ENCODE assay signal across 1 cellular context in the genomic region with DNA sequence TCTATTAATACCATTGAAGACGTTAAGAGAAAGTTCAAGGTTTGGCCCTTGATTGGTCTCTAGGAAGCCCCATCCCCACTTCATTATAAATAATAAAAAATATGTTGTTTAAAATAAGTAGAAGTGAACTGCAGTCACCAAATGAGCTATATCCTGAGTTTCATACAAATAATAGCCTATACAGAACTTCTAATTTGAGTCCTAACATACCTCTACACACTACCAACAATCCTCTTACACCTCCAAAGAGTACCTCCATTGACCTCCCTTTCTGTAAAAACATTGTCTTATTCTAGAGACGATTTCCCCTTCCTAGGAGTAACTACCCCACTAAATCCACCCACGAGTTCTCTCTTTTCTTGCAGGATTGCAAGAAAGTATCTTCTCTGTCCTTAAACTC.
A peak's percentile ranks its signal among the peaks of the same experiment; 100 is the strongest.
TF ChIP-seq lines count a peak whose summit lies in the region.

No MANE protein-coding gene starts in this region.

TF ChIP-seq in K562, 482 proteins besides CTCF, POLR2A, EP300 and RAD21 (continues in another document):
- TF ChIP-seq, protein P1, sequence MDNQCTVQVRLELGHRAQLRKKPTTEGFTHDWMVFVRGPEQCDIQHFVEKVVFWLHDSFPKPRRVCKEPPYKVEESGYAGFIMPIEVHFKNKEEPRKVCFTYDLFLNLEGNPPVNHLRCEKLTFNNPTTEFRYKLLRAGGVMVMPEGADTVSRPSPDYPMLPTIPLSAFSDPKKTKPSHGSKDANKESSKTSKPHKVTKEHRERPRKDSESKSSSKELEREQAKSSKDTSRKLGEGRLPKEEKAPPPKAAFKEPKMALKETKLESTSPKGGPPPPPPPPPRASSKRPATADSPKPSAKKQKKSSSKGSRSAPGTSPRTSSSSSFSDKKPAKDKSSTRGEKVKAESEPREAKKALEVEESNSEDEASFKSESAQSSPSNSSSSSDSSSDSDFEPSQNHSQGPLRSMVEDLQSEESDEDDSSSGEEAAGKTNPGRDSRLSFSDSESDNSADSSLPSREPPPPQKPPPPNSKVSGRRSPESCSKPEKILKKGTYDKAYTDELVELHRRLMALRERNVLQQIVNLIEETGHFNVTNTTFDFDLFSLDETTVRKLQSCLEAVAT (IDR thresholded peaks at IDR 0.05), result 0 out of 4 replicates have a peak, but pooled peaks of 1 of the 2 experiments have one; percentile 8
- TF ChIP-seq KLF10 (CRISPR knock-in tag; IDR thresholded peaks at IDR 0.05) (0 out of 2 replicates have a peak, but pooled peaks have one; percentile 57), HDAC3 (IDR thresholded peaks at IDR 0.05; ENCODE audit: borderline replicate concordance, partially characterized antibody) (no peak), SP1 (CRISPR knock-in tag; IDR thresholded peaks at IDR 0.05) (no peak), ZNF3 (CRISPR knock-in tag; IDR thresholded peaks at IDR 0.05) (0 out of 2 replicates have a peak, but pooled peaks have one; percentile 13), SMAD3 (CRISPR knock-in tag; conservative IDR thresholded peaks at IDR 0.05) (no peak), SMAD4 (CRISPR knock-in tag; conservative IDR thresholded peaks at IDR 0.05) (no peak), SUPT5H (IDR thresholded peaks at IDR 0.05) (0 out of 2 replicates have a peak, but pooled peaks have one; percentile 35), PML (IDR thresholded peaks at IDR 0.05; ENCODE audit: low read length) (no peak; the same call in 1 of the 2 replicates), FOSL1 (tag; conservative IDR thresholded peaks at IDR 0.05) (no peak), MAFF (IDR thresholded peaks at IDR 0.05; ENCODE audit: low read length) (no peak), MCM2 (IDR thresholded peaks at IDR 0.05; ENCODE audit: low read depth) (no peak), MIER1 (IDR thresholded peaks at IDR 0.05; ENCODE audit: low read depth) (no peak), ZNF717 (CRISPR knock-in tag; IDR thresholded peaks at IDR 0.05) (peak; percentile 46; the same call in 1 of the 2 replicates), POLR2G (IDR thresholded peaks at IDR 0.05; ENCODE audit: low read depth, low read length) (peak; percentile 3; the same call in 1 of the 2 replicates), CHCHD3 (CRISPR knock-in tag; IDR thresholded peaks at IDR 0.05) (peak; percentile 49; the same call in 1 of the 2 replicates), CREBBP (IDR thresholded peaks at IDR 0.05; ENCODE audit: low read depth, low read length) (no peak), MTA1 (IDR thresholded peaks at IDR 0.05; ENCODE audit: borderline replicate concordance) (no peak), ZNF445 (CRISPR knock-in tag; IDR thresholded peaks at IDR 0.05; ENCODE audit: low read depth) (no peak)
- TF ChIP-seq, protein P2, sequence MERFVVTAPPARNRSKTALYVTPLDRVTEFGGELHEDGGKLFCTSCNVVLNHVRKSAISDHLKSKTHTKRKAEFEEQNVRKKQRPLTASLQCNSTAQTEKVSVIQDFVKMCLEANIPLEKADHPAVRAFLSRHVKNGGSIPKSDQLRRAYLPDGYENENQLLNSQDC (CRISPR knock-in tag; IDR thresholded peaks at IDR 0.05), result peak; percentile 42; the same call in 1 of the 2 replicates
- TF ChIP-seq, protein P3, sequence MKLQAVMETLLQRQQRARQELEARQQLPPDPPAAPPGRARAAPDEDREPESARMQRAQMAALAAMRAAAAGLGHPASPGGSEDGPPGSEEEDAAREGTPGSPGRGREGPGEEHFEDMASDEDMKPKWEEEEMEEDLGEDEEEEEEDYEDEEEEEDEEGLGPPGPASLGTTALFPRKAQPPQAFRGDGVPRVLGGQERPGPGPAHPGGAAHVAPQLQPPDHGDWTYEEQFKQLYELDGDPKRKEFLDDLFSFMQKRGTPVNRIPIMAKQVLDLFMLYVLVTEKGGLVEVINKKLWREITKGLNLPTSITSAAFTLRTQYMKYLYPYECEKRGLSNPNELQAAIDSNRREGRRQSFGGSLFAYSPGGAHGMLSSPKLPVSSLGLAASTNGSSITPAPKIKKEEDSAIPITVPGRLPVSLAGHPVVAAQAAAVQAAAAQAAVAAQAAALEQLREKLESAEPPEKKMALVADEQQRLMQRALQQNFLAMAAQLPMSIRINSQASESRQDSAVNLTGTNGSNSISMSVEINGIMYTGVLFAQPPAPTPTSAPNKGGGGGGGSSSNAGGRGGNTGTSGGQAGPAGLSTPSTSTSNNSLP (IDR thresholded peaks at IDR 0.05; ENCODE audit: borderline replicate concordance, low read depth, low read length), result no peak
- TF ChIP-seq, protein P4, sequence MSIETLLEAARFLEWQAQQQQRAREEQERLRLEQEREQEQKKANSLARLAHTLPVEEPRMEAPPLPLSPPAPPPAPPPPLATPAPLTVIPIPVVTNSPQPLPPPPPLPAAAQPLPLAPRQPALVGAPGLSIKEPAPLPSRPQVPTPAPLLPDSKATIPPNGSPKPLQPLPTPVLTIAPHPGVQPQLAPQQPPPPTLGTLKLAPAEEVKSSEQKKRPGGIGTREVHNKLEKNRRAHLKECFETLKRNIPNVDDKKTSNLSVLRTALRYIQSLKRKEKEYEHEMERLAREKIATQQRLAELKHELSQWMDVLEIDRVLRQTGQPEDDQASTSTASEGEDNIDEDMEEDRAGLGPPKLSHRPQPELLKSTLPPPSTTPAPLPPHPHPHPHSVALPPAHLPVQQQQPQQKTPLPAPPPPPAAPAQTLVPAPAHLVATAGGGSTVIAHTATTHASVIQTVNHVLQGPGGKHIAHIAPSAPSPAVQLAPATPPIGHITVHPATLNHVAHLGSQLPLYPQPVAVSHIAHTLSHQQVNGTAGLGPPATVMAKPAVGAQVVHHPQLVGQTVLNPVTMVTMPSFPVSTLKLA (conservative IDR thresholded peaks at IDR 0.05), result 0 out of 4 replicates have a peak, but pooled peaks of 1 of the 2 experiments have one; percentile 2
- TF ChIP-seq, protein P5, sequence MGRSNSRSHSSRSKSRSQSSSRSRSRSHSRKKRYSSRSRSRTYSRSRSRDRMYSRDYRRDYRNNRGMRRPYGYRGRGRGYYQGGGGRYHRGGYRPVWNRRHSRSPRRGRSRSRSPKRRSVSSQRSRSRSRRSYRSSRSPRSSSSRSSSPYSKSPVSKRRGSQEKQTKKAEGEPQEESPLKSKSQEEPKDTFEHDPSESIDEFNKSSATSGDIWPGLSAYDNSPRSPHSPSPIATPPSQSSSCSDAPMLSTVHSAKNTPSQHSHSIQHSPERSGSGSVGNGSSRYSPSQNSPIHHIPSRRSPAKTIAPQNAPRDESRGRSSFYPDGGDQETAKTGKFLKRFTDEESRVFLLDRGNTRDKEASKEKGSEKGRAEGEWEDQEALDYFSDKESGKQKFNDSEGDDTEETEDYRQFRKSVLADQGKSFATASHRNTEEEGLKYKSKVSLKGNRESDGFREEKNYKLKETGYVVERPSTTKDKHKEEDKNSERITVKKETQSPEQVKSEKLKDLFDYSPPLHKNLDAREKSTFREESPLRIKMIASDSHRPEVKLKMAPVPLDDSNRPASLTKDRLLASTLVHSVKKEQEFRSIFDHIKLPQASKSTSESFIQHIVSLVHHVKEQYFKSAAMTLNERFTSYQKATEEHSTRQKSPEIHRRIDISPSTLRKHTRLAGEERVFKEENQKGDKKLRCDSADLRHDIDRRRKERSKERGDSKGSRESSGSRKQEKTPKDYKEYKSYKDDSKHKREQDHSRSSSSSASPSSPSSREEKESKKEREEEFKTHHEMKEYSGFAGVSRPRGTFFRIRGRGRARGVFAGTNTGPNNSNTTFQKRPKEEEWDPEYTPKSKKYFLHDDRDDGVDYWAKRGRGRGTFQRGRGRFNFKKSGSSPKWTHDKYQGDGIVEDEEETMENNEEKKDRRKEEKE (IDR thresholded peaks at IDR 0.05; ENCODE audit: borderline replicate concordance in 1 of 2, control insufficient read depth in 1 of 2, low read depth in 2 of 2, low read length in 1 of 2), result no peak
- TF ChIP-seq, protein P6, sequence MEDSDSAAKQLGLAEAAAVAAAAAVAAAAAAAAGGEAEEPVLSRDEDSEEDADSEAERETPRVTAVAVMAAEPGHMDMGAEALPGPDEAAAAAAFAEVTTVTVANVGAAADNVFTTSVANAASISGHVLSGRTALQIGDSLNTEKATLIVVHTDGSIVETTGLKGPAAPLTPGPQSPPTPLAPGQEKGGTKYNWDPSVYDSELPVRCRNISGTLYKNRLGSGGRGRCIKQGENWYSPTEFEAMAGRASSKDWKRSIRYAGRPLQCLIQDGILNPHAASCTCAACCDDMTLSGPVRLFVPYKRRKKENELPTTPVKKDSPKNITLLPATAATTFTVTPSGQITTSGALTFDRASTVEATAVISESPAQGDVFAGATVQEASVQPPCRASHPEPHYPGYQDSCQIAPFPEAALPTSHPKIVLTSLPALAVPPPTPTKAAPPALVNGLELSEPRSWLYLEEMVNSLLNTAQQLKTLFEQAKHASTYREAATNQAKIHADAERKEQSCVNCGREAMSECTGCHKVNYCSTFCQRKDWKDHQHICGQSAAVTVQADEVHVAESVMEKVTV (CRISPR knock-in tag; IDR thresholded peaks at IDR 0.05), result no peak
- TF ChIP-seq, protein P7, sequence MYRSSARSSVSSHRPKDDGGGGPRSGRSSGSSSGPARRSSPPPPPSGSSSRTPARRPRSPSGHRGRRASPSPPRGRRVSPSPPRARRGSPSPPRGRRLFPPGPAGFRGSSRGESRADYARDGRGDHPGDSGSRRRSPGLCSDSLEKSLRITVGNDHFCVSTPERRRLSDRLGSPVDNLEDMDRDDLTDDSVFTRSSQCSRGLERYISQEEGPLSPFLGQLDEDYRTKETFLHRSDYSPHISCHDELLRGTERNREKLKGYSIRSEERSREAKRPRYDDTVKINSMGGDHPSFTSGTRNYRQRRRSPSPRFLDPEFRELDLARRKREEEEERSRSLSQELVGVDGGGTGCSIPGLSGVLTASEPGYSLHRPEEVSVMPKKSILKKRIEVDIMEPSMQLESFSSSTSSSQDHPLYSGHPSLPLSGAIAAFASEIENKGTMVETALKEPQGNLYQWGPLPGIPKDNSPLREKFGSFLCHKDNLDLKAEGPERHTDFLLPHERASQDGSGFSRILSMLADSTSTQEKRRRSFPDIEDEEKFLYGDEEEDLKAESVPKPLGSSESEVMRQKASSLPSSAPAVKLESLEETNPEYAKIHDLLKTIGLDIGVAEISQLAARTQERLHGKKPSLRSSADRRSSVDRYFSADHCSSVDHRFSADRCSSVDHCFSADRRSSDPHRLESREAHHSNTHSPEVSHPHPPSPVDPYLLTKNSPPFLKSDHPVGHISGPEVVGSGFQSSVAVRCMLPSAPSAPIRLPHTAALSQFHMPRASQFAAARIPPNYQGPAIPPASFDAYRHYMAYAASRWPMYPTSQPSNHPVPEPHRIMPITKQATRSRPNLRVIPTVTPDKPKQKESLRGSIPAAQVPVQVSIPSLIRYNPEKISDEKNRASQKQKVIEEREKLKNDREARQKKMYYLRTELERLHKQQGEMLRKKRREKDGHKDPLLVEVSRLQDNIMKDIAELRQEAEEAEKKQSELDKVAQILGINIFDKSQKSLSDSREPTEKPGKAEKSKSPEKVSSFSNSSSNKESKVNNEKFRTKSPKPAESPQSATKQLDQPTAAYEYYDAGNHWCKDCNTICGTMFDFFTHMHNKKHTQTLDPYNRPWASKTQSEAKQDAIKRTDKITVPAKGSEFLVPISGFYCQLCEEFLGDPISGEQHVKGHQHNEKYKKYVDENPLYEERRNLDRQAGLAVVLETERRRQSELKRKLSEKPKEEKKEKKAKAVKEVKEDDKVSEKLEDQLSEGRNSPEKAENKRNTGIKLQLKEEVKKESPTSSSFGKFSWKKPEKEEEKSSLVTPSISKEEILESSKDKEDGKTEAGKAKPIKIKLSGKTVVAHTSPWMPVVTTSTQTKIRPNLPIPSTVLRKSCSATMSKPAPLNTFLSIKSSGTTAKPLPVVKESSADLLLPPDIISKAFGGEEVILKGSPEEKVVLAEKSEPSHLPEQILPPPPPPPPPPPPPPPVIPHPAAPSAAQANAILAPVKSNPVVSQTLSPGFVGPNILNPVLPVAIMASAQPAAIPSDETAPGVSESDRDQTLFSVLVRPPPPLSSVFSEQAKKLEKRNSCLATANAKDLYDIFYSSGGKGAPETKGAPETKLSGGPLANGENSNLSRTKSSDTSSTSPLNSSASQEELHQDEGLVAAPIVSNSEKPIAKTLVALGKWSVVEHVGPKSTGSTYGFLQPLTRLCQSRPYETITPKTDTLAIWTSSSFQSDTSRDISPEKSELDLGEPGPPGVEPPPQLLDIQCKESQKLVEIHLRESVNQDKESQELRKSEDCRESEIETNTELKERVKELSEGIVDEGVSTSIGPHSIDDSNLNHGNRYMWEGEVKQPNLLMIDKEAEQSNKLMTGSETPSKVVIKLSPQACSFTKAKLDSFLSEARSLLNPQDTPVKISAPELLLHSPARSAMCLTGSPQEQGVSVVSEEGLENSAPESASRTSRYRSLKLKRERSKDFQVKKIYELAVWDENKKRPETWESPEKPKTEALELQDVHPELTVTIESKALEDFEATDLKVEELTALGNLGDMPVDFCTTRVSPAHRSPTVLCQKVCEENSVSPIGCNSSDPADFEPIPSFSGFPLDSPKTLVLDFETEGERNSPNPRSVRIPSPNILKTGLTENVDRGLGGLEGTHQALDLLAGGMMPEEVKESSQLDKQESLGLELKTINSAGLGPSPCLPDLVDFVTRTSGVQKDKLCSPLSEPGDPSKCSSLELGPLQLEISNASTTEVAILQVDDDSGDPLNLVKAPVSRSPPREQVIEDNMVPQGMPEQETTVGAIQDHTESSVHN (IDR thresholded peaks at IDR 0.05; ENCODE audit: borderline replicate concordance in 1 of 2, low read depth in 1 of 2), result no peak
- TF ChIP-seq, protein P8, sequence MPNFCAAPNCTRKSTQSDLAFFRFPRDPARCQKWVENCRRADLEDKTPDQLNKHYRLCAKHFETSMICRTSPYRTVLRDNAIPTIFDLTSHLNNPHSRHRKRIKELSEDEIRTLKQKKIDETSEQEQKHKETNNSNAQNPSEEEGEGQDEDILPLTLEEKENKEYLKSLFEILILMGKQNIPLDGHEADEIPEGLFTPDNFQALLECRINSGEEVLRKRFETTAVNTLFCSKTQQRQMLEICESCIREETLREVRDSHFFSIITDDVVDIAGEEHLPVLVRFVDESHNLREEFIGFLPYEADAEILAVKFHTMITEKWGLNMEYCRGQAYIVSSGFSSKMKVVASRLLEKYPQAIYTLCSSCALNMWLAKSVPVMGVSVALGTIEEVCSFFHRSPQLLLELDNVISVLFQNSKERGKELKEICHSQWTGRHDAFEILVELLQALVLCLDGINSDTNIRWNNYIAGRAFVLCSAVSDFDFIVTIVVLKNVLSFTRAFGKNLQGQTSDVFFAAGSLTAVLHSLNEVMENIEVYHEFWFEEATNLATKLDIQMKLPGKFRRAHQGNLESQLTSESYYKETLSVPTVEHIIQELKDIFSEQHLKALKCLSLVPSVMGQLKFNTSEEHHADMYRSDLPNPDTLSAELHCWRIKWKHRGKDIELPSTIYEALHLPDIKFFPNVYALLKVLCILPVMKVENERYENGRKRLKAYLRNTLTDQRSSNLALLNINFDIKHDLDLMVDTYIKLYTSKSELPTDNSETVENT (CRISPR knock-in tag; IDR thresholded peaks at IDR 0.05), result no peak
- TF ChIP-seq, protein P9, sequence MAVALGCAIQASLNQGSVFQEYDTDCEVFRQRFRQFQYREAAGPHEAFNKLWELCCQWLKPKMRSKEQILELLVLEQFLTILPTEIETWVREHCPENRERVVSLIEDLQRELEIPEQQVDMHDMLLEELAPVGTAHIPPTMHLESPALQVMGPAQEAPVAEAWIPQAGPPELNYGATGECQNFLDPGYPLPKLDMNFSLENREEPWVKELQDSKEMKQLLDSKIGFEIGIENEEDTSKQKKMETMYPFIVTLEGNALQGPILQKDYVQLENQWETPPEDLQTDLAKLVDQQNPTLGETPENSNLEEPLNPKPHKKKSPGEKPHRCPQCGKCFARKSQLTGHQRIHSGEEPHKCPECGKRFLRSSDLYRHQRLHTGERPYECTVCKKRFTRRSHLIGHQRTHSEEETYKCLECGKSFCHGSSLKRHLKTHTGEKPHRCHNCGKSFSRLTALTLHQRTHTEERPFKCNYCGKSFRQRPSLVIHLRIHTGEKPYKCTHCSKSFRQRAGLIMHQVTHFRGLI (CRISPR knock-in tag; IDR thresholded peaks at IDR 0.05), result no peak
- TF ChIP-seq, protein P10, sequence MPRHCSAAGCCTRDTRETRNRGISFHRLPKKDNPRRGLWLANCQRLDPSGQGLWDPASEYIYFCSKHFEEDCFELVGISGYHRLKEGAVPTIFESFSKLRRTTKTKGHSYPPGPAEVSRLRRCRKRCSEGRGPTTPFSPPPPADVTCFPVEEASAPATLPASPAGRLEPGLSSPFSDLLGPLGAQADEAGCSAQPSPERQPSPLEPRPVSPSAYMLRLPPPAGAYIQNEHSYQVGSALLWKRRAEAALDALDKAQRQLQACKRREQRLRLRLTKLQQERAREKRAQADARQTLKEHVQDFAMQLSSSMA (CRISPR knock-in tag; IDR thresholded peaks at IDR 0.05), result no peak
